ENCODE assay signal across 1 cellular context in genomic region chr17:2399572-2400473, GRCh38.
TF ChIP-seq lines count a peak whose summit lies in the region.

No MANE protein-coding gene starts in this region.

TF ChIP-seq in HepG2, 621 proteins besides CTCF, POLR2A, EP300 and RAD21 (continued from another document and continues in another):
- no peak for TF ChIP-seq ZXDC (CRISPR knock-in tag; IDR thresholded peaks at IDR 0.05)
- no peak for TF ChIP-seq ZNF773 (CRISPR knock-in tag; IDR thresholded peaks at IDR 0.05; ENCODE audit: borderline replicate concordance)
- TF ChIP-seq, protein P1, sequence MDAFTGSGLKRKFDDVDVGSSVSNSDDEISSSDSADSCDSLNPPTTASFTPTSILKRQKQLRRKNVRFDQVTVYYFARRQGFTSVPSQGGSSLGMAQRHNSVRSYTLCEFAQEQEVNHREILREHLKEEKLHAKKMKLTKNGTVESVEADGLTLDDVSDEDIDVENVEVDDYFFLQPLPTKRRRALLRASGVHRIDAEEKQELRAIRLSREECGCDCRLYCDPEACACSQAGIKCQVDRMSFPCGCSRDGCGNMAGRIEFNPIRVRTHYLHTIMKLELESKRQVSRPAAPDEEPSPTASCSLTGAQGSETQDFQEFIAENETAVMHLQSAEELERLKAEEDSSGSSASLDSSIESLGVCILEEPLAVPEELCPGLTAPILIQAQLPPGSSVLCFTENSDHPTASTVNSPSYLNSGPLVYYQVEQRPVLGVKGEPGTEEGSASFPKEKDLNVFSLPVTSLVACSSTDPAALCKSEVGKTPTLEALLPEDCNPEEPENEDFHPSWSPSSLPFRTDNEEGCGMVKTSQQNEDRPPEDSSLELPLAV (CRISPR knock-in tag; conservative IDR thresholded peaks at IDR 0.05; ENCODE audit: low read depth): no peak
- TF ChIP-seq KDM4B (CRISPR knock-in tag; IDR thresholded peaks at IDR 0.05): no peak
- TF ChIP-seq SRSF9 (IDR thresholded peaks at IDR 0.05; ENCODE audit: borderline replicate concordance, insufficient read depth, low read depth, low read length, poor library complexity, severe bottlenecking): no peak
- no peak for TF ChIP-seq MYNN (CRISPR knock-in tag; IDR thresholded peaks at IDR 0.05; ENCODE audit: low read depth)
- TF ChIP-seq NFYB (CRISPR knock-in tag; IDR thresholded peaks at IDR 0.05): peak; percentile 59
- TF ChIP-seq PCBP2 (optimal IDR thresholded peaks at IDR 0.05; ENCODE audit: low read depth, low read length, poor library complexity, severe bottlenecking): no peak
- TF ChIP-seq ZNF451 (CRISPR knock-in tag; IDR thresholded peaks at IDR 0.05): no peak
- TF ChIP-seq, protein P2, sequence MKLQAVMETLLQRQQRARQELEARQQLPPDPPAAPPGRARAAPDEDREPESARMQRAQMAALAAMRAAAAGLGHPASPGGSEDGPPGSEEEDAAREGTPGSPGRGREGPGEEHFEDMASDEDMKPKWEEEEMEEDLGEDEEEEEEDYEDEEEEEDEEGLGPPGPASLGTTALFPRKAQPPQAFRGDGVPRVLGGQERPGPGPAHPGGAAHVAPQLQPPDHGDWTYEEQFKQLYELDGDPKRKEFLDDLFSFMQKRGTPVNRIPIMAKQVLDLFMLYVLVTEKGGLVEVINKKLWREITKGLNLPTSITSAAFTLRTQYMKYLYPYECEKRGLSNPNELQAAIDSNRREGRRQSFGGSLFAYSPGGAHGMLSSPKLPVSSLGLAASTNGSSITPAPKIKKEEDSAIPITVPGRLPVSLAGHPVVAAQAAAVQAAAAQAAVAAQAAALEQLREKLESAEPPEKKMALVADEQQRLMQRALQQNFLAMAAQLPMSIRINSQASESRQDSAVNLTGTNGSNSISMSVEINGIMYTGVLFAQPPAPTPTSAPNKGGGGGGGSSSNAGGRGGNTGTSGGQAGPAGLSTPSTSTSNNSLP (IDR thresholded peaks at IDR 0.05; ENCODE audit: low read depth, low read length): no peak
- no peak for TF ChIP-seq ZNF496 (CRISPR knock-in tag; IDR thresholded peaks at IDR 0.05; ENCODE audit: insufficient replicate concordance)
- TF ChIP-seq HNRNPL (IDR thresholded peaks at IDR 0.05; ENCODE audit: low read depth, low read length): 0 out of 2 replicates have a peak, but pooled peaks have one; percentile 42
- TF ChIP-seq ZNF879 (CRISPR knock-in tag; IDR thresholded peaks at IDR 0.05): 0 out of 2 replicates have a peak, but pooled peaks have one; percentile 29
- TF ChIP-seq, protein P3, sequence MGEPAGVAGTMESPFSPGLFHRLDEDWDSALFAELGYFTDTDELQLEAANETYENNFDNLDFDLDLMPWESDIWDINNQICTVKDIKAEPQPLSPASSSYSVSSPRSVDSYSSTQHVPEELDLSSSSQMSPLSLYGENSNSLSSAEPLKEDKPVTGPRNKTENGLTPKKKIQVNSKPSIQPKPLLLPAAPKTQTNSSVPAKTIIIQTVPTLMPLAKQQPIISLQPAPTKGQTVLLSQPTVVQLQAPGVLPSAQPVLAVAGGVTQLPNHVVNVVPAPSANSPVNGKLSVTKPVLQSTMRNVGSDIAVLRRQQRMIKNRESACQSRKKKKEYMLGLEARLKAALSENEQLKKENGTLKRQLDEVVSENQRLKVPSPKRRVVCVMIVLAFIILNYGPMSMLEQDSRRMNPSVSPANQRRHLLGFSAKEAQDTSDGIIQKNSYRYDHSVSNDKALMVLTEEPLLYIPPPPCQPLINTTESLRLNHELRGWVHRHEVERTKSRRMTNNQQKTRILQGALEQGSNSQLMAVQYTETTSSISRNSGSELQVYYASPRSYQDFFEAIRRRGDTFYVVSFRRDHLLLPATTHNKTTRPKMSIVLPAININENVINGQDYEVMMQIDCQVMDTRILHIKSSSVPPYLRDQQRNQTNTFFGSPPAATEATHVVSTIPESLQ (CRISPR knock-in tag; conservative IDR thresholded peaks at IDR 0.05): no peak
- no peak for TF ChIP-seq BCL6 (CRISPR knock-in tag; IDR thresholded peaks at IDR 0.05)
- peak; percentile 61 for TF ChIP-seq ZNF883 (CRISPR knock-in tag; IDR thresholded peaks at IDR 0.05; ENCODE audit: not compliant biosample characterization)
- TF ChIP-seq ZNF777 (CRISPR knock-in tag; IDR thresholded peaks at IDR 0.05): 0 out of 2 replicates have a peak, but pooled peaks have one; percentile 49
- TF ChIP-seq ARHGAP35 (CRISPR knock-in tag; IDR thresholded peaks at IDR 0.05; ENCODE audit: borderline replicate concordance): no peak
- no peak for TF ChIP-seq TBP (CRISPR knock-in tag; IDR thresholded peaks at IDR 0.05)
- no peak for TF ChIP-seq TAF15 (IDR thresholded peaks at IDR 0.05; ENCODE audit: low read depth, low read length, poor library complexity, severe bottlenecking)
- no peak for TF ChIP-seq ZNF644 (CRISPR knock-in tag; IDR thresholded peaks at IDR 0.05; ENCODE audit: low read depth)
- 0 out of 2 replicates have a peak, but pooled peaks have one; percentile 57 for TF ChIP-seq ZNF749 (CRISPR knock-in tag; IDR thresholded peaks at IDR 0.05; ENCODE audit: borderline replicate concordance)
- TF ChIP-seq, protein P4, sequence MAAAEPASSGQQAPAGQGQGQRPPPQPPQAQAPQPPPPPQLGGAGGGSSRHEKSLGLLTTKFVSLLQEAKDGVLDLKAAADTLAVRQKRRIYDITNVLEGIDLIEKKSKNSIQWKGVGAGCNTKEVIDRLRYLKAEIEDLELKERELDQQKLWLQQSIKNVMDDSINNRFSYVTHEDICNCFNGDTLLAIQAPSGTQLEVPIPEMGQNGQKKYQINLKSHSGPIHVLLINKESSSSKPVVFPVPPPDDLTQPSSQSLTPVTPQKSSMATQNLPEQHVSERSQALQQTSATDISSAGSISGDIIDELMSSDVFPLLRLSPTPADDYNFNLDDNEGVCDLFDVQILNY (CRISPR knock-in tag; conservative IDR thresholded peaks at IDR 0.05): no peak
- no peak for TF ChIP-seq MBNL3 (CRISPR knock-in tag; conservative IDR thresholded peaks at IDR 0.05)
- peak; percentile 94 for TF ChIP-seq HOXA3 (CRISPR knock-in tag; IDR thresholded peaks at IDR 0.05)
- TF ChIP-seq ZNF543 (CRISPR knock-in tag; IDR thresholded peaks at IDR 0.05): no peak; the same call in 1 of the 2 replicates
- no peak for TF ChIP-seq EEA1 (CRISPR knock-in tag; IDR thresholded peaks at IDR 0.05; ENCODE audit: borderline replicate concordance)
- TF ChIP-seq NR2F6 (IDR thresholded peaks at IDR 0.05): 0 out of 2 replicates have a peak, but pooled peaks have one; percentile 17
- TF ChIP-seq NR2F6 (CRISPR knock-in tag; IDR thresholded peaks at IDR 0.05): peak; percentile 73; the same call in 1 of the 2 replicates
- TF ChIP-seq CENPT (CRISPR knock-in tag; IDR thresholded peaks at IDR 0.05; ENCODE audit: low read depth): no peak
- TF ChIP-seq, protein P5, sequence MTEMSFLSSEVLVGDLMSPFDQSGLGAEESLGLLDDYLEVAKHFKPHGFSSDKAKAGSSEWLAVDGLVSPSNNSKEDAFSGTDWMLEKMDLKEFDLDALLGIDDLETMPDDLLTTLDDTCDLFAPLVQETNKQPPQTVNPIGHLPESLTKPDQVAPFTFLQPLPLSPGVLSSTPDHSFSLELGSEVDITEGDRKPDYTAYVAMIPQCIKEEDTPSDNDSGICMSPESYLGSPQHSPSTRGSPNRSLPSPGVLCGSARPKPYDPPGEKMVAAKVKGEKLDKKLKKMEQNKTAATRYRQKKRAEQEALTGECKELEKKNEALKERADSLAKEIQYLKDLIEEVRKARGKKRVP (CRISPR knock-in tag; IDR thresholded peaks at IDR 0.05): peak in 1 of 2 experiments; percentile 72; a peak in 1 of 4 replicates
- peak; percentile 41 for TF ChIP-seq JARID2 (CRISPR knock-in tag; IDR thresholded peaks at IDR 0.05; ENCODE audit: insufficient replicate concordance)
- TF ChIP-seq ZNF136 (CRISPR knock-in tag; IDR thresholded peaks at IDR 0.05; ENCODE audit: low read depth): no peak
- TF ChIP-seq ISX (CRISPR knock-in tag; conservative IDR thresholded peaks at IDR 0.05): 0 out of 2 replicates have a peak, but pooled peaks have one; percentile 51
- no peak for TF ChIP-seq ZNF562 (CRISPR knock-in tag; IDR thresholded peaks at IDR 0.05; ENCODE audit: borderline replicate concordance)
- no peak for TF ChIP-seq ZNF839 (CRISPR knock-in tag; IDR thresholded peaks at IDR 0.05; ENCODE audit: borderline replicate concordance)
- no peak for TF ChIP-seq GMEB2 (CRISPR knock-in tag; IDR thresholded peaks at IDR 0.05; ENCODE audit: low read depth)
- TF ChIP-seq ATF1 (CRISPR knock-in tag; IDR thresholded peaks at IDR 0.05): peak; percentile 64
- TF ChIP-seq ZBTB44 (CRISPR knock-in tag; IDR thresholded peaks at IDR 0.05): no peak
- no peak; the same call in 1 of the 2 replicates for TF ChIP-seq ZNF674 (CRISPR knock-in tag; IDR thresholded peaks at IDR 0.05; ENCODE audit: low read depth)
- no peak for TF ChIP-seq KLF15 (CRISPR knock-in tag; IDR thresholded peaks at IDR 0.05; ENCODE audit: borderline replicate concordance)
- peak; percentile 17; the same call in 1 of the 2 replicates for TF ChIP-seq IKZF5 (CRISPR knock-in tag; IDR thresholded peaks at IDR 0.05)
- TF ChIP-seq YEATS4 (CRISPR knock-in tag; IDR thresholded peaks at IDR 0.05; ENCODE audit: borderline replicate concordance): peak; percentile 79
- TF ChIP-seq HIC2 (CRISPR knock-in tag; IDR thresholded peaks at IDR 0.05; ENCODE audit: low read depth): peak; percentile 4; the same call in 1 of the 2 replicates
- TF ChIP-seq RNF219 (CRISPR knock-in tag; IDR thresholded peaks at IDR 0.05): no peak
- TF ChIP-seq JUNB (CRISPR knock-in tag; IDR thresholded peaks at IDR 0.05; ENCODE audit: borderline replicate concordance): no peak
